8 cellular contexts compared by ENCODE assay signal in the genomic region with DNA sequence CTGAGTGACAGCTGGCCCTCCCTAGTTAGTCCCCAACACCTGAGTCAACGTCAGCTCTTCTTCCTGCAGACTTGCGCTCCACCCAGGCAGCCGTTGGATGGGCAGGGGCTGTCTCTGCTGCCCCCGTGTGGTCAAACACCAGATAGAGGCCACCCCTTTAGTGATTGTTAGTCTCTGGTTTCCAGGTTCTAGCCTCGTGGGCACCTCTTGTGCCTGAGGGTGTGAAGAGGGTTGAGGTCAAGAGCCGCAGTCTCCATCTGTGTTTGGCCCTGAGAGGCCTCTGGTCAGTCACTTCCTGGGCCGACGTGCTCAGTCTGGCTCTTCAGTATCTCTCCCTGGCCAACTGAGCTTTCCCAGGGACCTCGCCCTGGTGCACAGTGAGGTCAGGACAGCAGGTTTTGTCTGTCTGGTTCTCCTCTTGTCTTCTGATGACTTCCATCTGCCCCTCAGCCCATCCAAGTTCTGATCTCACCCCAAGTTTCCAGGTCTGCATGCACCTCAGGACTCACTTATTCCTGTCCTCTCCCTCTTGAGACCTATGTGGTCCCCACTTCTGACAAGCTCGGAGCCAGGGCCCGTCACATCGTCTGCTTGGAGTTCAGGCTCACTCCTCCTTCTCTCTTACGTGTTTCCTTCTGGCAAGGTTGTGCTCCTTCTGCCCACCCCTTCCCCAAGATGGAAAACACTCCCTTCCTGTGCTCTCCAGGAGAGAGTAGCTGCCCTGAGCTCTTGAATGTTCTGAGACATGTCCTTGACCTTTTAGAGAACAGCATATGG.
DNase-seq lines count a peak whose midpoint lies in the region; ATAC-seq lines count a peak whose summit lies in the region.

No MANE protein-coding gene starts in this region.

- ATAC-seq in HG03139 (IDR thresholded peaks at IDR 0.05; ENCODE audit: unreplicated experiment) = no peak

- DNase-seq in ELF-1 (ENCODE audit: low read depth, low spot score) (peak; percentile 85), KG1 (lab: John Stamatoyannopoulos, UW) (peak; percentile 58), SW480 (ENCODE audit: low spot score) (peak; percentile 61), hepatic stellate cell (ENCODE audit: low spot score) (peak; percentile 77), foreskin melanocyte (no peak)
- DNase-seq in activated naive CD8-positive, alpha-beta T cell treated with anti-CD3 and anti-CD28 coated beads, Interleukin-2, amount 50 U/mL, for 16 hours (ENCODE audit: low read depth, low spot score) = peak; percentile 29
- DNase-seq in stimulated activated CD4-positive, alpha-beta T cell treated with anti-CD3 and anti-CD28 coated beads, Interleukin-1b, Interleukin-23, amount 100 ng/mL, for 24 hours (ENCODE audit: low read depth in 4 of 4, low spot score in 1 of 4) = peak; percentile 35 to 52 (median 45)
